In the genomic region with DNA sequence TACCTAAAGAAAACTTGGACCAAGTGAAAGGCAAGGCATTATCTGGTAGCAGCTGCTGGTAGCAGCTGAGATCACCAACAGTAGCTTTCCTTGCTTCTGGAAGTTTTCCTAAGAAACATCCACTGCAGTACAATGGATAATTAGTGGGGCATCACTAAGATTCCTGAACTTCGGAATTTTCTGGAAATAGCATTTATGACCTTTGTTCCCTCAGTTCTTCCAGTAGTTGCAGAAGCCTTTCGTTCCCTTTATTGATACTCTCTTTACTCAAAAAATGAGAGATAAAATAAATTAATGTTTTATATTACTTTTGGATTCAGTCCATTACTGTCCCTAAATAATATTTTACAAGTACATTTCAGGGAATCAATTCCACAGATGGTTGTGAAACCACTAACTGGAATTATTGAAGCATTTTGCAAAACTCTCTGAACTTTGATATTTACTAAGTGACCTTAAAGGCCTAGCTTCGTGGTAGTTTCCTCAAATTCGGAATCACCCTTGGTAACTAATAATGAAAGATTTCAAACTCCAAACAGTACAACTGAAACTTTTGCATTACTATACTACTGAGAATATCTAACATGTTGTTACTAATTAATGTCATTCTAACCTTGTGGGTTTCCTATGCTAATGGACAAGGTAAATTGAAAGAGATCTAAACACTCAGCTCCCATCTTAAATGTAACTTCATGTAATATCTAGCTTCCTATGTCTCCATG, we compare ENCODE assay signal across 11 cellular contexts. TPM values are rescaled to one million over a fixed set of nuclear protein-coding genes. Genes with fewer than 3 reads are reported as not detected.
"Had no signal": no experiment of that assay in that cellular context is flagged by ENCODE, and none has a peak within 500 bp of the region (broad histone marks: within the 10 kb centered on the region; RNA-seq: fewer than 3 reads in every experiment).

No MANE protein-coding gene starts in this region.

RNA-seq across cellular contexts. Expression of gene CFHR3, which starts 9.5 kb away (rescaled TPM):
- total RNA-seq: kidney epithelial cell, left ventricle myocardium superior, natural killer cell, occipital lobe, suprapubic skin had no signal
- polyA plus RNA-seq: mammary epithelial cell had no signal

RNA-seq across cellular contexts. Expression of gene CFHR1, which starts 54.4 kb away (rescaled TPM):
- total RNA-seq: heart right ventricle, kidney epithelial cell, left ventricle myocardium superior, mammary epithelial cell, natural killer cell, osteocyte, psoas muscle, thoracic aorta, upper lobe of right lung had no signal
- polyA plus RNA-seq: heart right ventricle, mammary epithelial cell had no signal
